16 cellular contexts compared by ENCODE assay signal in genomic region chr2:96824079-96824870, GRCh38.
DNase-seq lines count a peak whose midpoint lies in the region; ATAC-seq and TF ChIP-seq lines count a peak whose summit lies in the region.
"Had no signal": no experiment of that assay in that cellular context is flagged by ENCODE, and none has a peak within 500 bp of the region (broad histone marks: within the 10 kb centered on the region; RNA-seq: fewer than 3 reads in every experiment).

No MANE protein-coding gene starts in this region.

- H2AFZ ChIP-seq in DND-41 (ENCODE audit: low read depth, low read length) = no peak overlapping the region

- H3K9me3 ChIP-seq in DND-41 (ENCODE audit: insufficient read depth, low read length, severe bottlenecking) = no peaks in the 10 kb centered on the region
- H3K9me3 ChIP-seq: ascending aorta, BLaER1, testis had no signal

- H3K27ac ChIP-seq in 22Rv1 (peak overlapping the region; percentile 40), DND-41 (ENCODE audit: low read length) (no peak overlapping the region)
- H3K27ac ChIP-seq: ascending aorta, testis had no signal

- H4K20me1 ChIP-seq in DND-41 (ENCODE audit: insufficient read depth, low read length) = peaks cover 75% of the 10 kb centered on the region

- DNase-seq in DND-41 (no peak), amniotic epithelial cell (ENCODE audit: low read depth) (peak; percentile 78), kidney tubule cell (ENCODE audit: low spot score) (peak; percentile 47), AML-193 (lab: John Stamatoyannopoulos, UW) (no peak), OCI-M2 (lab: John Stamatoyannopoulos, UW; ENCODE audit: unreplicated experiment) (no peak)
- no peak for DNase-seq in stimulated activated naive CD4-positive, alpha-beta T cell (lab: John Stamatoyannopoulos, UW)
- DNase-seq: activated T-cell treated with anti-CD3 and anti-CD28 coated beads, Interleukin-2, amount 50 U/mL, for 4 hours; effector CD8-positive, alpha-beta T cell; immature natural killer cell; NCI-H510A treated with DMSO at 0.1 percent for 48 hours; testis had no signal

- H3K27me3 ChIP-seq in DND-41 (ENCODE audit: insufficient read depth, low read length, poor library complexity) = no peaks in the 10 kb centered on the region
- H3K27me3 ChIP-seq: ascending aorta, BLaER1, testis had no signal

- H3K4me2 ChIP-seq in DND-41 (ENCODE audit: insufficient read depth, low read length) = no peak overlapping the region
- H3K4me2 ChIP-seq: BLaER1 had no signal

- peaks cover 58% of the 10 kb centered on the region for H3K79me2 ChIP-seq in DND-41 (ENCODE audit: insufficient read depth, low read length)

- H3K4me1 ChIP-seq in DND-41 (ENCODE audit: insufficient read depth, low read length) = peaks cover 18% of the 10 kb centered on the region

- ATAC-seq in DND-41 (ENCODE audit: insufficient read depth, low read depth) = 0 out of 3 replicates have a peak, but pooled peaks have one; percentile 20
- no peak for ATAC-seq in GM21367 (IDR thresholded peaks at IDR 0.05; ENCODE audit: unreplicated experiment)
- ATAC-seq: activated CD4-positive, CD25-positive, alpha-beta regulatory T cell treated with anti-CD3 and anti-CD28 coated beads, Interleukin-2, amount 50 U/mL, for 24 hours had no signal

- H3K9ac ChIP-seq in DND-41 (ENCODE audit: low read depth, low read length) = no peak overlapping the region

- H3K4me3 ChIP-seq in DND-41 (ENCODE audit: low read depth in 1 of 2, low read length in 2 of 2) = no peak overlapping the region
- H3K4me3 ChIP-seq: ascending aorta, BLaER1, testis had no signal

- H3K36me3 ChIP-seq in DND-41 (ENCODE audit: insufficient read depth, low read length) = peaks cover 86% of the 10 kb centered on the region

- TF ChIP-seq CTCF in 22Rv1 (IDR thresholded peaks at IDR 0.05) (no peak), DND-41 (IDR thresholded peaks at IDR 0.05; ENCODE audit: borderline replicate concordance, extremely low read depth, low read length, poor library complexity, severe bottlenecking) (no peak)

Comparison
In these comparisons a context has a peak if more than half of its experiments do, and no peak if none do; other contexts are left out.
1. DNase-seq: peak in amniotic epithelial cell (single experiment) and kidney tubule cell (single experiment); none in DND-41 (single experiment), AML-193 (0 of 2), OCI-M2 (single experiment) and stimulated activated naive CD4-positive, alpha-beta T cell (0 of 6).